In the genomic region with DNA sequence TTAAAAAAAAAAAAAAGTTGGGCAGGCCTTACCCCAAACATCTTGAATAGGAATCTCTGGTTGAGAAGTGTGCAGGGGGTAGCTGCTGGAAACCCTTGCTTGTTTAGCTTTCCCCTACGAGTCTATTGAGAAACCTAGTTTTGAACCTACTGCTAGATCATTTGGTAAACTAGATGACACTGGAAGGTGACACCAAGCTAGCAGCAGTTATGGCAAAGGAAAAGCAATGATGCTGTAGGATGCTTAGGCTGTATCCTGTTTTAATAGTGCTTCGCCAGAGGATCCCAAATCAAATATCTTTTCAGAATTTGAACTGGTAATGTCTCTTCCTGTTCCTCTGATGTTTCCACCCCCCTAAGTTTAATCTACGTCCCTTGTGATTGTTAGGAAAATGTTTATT, we compare ENCODE assay signal across 2 cellular contexts.
TF ChIP-seq lines count a peak whose summit lies in the region.

No MANE protein-coding gene starts in this region.

TF ChIP-seq in A549, 52 proteins besides CTCF, POLR2A, EP300 and RAD21:
- TF ChIP-seq, protein P1, sequence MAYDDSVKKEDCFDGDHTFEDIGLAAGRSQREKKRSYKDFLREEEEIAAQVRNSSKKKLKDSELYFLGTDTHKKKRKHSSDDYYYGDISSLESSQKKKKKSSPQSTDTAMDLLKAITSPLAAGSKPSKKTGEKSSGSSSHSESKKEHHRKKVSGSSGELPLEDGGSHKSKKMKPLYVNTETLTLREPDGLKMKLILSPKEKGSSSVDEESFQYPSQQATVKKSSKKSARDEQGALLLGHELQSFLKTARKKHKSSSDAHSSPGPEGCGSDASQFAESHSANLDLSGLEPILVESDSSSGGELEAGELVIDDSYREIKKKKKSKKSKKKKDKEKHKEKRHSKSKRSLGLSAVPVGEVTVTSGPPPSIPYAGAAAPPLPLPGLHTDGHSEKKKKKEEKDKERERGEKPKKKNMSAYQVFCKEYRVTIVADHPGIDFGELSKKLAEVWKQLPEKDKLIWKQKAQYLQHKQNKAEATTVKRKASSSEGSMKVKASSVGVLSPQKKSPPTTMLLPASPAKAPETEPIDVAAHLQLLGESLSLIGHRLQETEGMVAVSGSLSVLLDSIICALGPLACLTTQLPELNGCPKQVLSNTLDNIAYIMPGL (CRISPR knock-in tag; IDR thresholded peaks at IDR 0.05; ENCODE audit: borderline replicate concordance): no peak
- TF ChIP-seq ZSCAN20 (CRISPR knock-in tag; IDR thresholded peaks at IDR 0.05) (no peak), PHF8 (IDR thresholded peaks at IDR 0.05; ENCODE audit: borderline replicate concordance, low read depth) (no peak), JUN (IDR thresholded peaks at IDR 0.05) (0 out of 5 replicates have a peak, but pooled peaks of 1 of the 2 experiments have one; percentile 26), RARB (CRISPR knock-in tag; IDR thresholded peaks at IDR 0.05) (peak; percentile 55; the same call in 1 of the 2 replicates), MAFK (IDR thresholded peaks at IDR 0.05; ENCODE audit: partially characterized antibody) (no peak), CBX8 (IDR thresholded peaks at IDR 0.05) (no peak), MAZ (IDR thresholded peaks at IDR 0.05; ENCODE audit: borderline replicate concordance, low read depth, low read length) (no peak), TP53 (CRISPR knock-in tag; IDR thresholded peaks at IDR 0.05) (peak; percentile 57; the same call in 1 of the 2 replicates), HOXA7 (CRISPR knock-in tag; IDR thresholded peaks at IDR 0.05) (peak; percentile 84)
- TF ChIP-seq, protein P2, sequence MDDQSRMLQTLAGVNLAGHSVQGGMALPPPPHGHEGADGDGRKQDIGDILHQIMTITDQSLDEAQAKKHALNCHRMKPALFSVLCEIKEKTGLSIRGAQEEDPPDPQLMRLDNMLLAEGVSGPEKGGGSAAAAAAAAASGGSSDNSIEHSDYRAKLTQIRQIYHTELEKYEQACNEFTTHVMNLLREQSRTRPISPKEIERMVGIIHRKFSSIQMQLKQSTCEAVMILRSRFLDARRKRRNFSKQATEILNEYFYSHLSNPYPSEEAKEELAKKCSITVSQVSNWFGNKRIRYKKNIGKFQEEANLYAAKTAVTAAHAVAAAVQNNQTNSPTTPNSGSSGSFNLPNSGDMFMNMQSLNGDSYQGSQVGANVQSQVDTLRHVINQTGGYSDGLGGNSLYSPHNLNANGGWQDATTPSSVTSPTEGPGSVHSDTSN (IDR thresholded peaks at IDR 0.05): peak; percentile 53; the same call in 1 of the 2 replicates

TF ChIP-seq in K562, 482 proteins besides CTCF, POLR2A, EP300 and RAD21:
- TF ChIP-seq, protein P3, sequence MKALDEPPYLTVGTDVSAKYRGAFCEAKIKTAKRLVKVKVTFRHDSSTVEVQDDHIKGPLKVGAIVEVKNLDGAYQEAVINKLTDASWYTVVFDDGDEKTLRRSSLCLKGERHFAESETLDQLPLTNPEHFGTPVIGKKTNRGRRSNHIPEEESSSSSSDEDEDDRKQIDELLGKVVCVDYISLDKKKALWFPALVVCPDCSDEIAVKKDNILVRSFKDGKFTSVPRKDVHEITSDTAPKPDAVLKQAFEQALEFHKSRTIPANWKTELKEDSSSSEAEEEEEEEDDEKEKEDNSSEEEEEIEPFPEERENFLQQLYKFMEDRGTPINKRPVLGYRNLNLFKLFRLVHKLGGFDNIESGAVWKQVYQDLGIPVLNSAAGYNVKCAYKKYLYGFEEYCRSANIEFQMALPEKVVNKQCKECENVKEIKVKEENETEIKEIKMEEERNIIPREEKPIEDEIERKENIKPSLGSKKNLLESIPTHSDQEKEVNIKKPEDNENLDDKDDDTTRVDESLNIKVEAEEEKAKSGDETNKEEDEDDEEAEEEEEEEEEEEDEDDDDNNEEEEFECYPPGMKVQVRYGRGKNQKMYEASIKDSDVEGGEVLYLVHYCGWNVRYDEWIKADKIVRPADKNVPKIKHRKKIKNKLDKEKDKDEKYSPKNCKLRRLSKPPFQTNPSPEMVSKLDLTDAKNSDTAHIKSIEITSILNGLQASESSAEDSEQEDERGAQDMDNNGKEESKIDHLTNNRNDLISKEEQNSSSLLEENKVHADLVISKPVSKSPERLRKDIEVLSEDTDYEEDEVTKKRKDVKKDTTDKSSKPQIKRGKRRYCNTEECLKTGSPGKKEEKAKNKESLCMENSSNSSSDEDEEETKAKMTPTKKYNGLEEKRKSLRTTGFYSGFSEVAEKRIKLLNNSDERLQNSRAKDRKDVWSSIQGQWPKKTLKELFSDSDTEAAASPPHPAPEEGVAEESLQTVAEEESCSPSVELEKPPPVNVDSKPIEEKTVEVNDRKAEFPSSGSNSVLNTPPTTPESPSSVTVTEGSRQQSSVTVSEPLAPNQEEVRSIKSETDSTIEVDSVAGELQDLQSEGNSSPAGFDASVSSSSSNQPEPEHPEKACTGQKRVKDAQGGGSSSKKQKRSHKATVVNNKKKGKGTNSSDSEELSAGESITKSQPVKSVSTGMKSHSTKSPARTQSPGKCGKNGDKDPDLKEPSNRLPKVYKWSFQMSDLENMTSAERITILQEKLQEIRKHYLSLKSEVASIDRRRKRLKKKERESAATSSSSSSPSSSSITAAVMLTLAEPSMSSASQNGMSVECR (CRISPR knock-in tag; IDR thresholded peaks at IDR 0.05): no peak
- TF ChIP-seq, protein P4, sequence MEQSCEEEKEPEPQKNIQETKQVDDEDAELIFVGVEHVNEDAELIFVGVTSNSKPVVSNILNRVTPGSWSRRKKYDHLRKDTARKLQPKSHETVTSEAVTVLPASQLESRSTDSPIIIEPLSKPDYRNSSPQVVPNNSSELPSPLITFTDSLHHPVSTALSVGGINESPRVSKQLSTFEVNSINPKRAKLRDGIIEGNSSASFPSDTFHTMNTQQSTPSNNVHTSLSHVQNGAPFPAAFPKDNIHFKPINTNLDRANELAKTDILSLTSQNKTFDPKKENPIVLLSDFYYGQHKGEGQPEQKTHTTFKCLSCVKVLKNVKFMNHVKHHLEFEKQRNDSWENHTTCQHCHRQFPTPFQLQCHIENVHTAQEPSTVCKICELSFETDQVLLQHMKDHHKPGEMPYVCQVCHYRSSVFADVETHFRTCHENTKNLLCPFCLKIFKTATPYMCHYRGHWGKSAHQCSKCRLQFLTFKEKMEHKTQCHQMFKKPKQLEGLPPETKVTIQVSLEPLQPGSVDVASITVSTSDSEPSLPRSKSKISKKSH (CRISPR knock-in tag; IDR thresholded peaks at IDR 0.05): no peak
- TF ChIP-seq, protein P5, sequence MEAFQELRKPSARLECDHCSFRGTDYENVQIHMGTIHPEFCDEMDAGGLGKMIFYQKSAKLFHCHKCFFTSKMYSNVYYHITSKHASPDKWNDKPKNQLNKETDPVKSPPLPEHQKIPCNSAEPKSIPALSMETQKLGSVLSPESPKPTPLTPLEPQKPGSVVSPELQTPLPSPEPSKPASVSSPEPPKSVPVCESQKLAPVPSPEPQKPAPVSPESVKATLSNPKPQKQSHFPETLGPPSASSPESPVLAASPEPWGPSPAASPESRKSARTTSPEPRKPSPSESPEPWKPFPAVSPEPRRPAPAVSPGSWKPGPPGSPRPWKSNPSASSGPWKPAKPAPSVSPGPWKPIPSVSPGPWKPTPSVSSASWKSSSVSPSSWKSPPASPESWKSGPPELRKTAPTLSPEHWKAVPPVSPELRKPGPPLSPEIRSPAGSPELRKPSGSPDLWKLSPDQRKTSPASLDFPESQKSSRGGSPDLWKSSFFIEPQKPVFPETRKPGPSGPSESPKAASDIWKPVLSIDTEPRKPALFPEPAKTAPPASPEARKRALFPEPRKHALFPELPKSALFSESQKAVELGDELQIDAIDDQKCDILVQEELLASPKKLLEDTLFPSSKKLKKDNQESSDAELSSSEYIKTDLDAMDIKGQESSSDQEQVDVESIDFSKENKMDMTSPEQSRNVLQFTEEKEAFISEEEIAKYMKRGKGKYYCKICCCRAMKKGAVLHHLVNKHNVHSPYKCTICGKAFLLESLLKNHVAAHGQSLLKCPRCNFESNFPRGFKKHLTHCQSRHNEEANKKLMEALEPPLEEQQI (IDR thresholded peaks at IDR 0.05): no peak
- TF ChIP-seq ARID2 (IDR thresholded peaks at IDR 0.05): no peak
- TF ChIP-seq, protein P6, sequence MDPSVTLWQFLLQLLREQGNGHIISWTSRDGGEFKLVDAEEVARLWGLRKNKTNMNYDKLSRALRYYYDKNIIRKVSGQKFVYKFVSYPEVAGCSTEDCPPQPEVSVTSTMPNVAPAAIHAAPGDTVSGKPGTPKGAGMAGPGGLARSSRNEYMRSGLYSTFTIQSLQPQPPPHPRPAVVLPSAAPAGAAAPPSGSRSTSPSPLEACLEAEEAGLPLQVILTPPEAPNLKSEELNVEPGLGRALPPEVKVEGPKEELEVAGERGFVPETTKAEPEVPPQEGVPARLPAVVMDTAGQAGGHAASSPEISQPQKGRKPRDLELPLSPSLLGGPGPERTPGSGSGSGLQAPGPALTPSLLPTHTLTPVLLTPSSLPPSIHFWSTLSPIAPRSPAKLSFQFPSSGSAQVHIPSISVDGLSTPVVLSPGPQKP (CRISPR knock-in tag; IDR thresholded peaks at IDR 0.05): no peak
TF ChIP-seq in K562: peak in this region for 0.
